Comparison of ENCODE assay signal across 24 cellular contexts in genomic region chr7:5375925-5376324, GRCh38. TPM values are rescaled to one million over a fixed set of nuclear protein-coding genes. Genes with fewer than 3 reads are reported as not detected.
DNase-seq lines count a peak whose midpoint lies in the region; ATAC-seq, FAIRE-seq and TF ChIP-seq lines count a peak whose summit lies in the region.
"Had no signal": no experiment of that assay in that cellular context is flagged by ENCODE, and none has a peak within 500 bp of the region (broad histone marks: within the 10 kb centered on the region; RNA-seq: fewer than 3 reads in every experiment).

No MANE protein-coding gene starts in this region.

- no peak for TF ChIP-seq RAD21 in GM12878 (IDR thresholded peaks at IDR 0.05; ENCODE audit: insufficient read depth, low read depth, low read length)

- H3K36me3 ChIP-seq in GM12878 (ENCODE audit: control insufficient read depth in 2 of 2, insufficient read depth in 2 of 2, low read length in 1 of 2), result peaks cover 0 to 17% of the 10 kb centered on the region in 2 experiments; a peak in 3 of 4 replicates
- H3K36me3 ChIP-seq in sigmoid colon, result peaks cover 18 to 74% (median 58%) of the 10 kb centered on the region in 4 donors
- peaks cover 66% of the 10 kb centered on the region for H3K36me3 ChIP-seq in left ventricle myocardium inferior
- H3K36me3 ChIP-seq in right atrium auricular region, result peaks cover 61% of the 10 kb centered on the region

- peak; percentile 20; the same call in 1 of the 2 replicates for TF ChIP-seq POLR2A in GM12878 (IDR thresholded peaks at IDR 0.05; ENCODE audit: low read depth, low read length)
- TF ChIP-seq POLR2A in sigmoid colon (IDR thresholded peaks at IDR 0.05), result no peak

- H3K4me1 Mint-ChIP-seq in activated CD8-positive, alpha-beta memory T cell treated with anti-CD3 and anti-CD28 coated beads, Interleukin-2, amount 10 ng/mL, durations not matched to agents 7 days and 5 days, result peaks cover 18% of the 10 kb centered on the region
- peaks cover 8% of the 10 kb centered on the region; the same call in 1 of the 2 replicates for H3K4me1 Mint-ChIP-seq in HFFc6 (ENCODE audit: low read depth)
- H3K4me1 Mint-ChIP-seq: nephron had no signal

- in situ Hi-C loops in GM12878 (cut with MboI), result no loop called here

- H3K79me2 ChIP-seq in GM12878 (ENCODE audit: control insufficient read depth, insufficient read depth, low read length), result no peaks in the 10 kb centered on the region

- no peak overlapping the region for H3K4me3 Mint-ChIP-seq in activated CD8-positive, alpha-beta memory T cell treated with anti-CD3 and anti-CD28 coated beads, Interleukin-2, amount 10 ng/mL, durations not matched to agents 7 days and 5 days
- no peak overlapping the region for H3K4me3 Mint-ChIP-seq in HFFc6
- H3K4me3 Mint-ChIP-seq: activated T-cell treated with anti-CD3 and anti-CD28 coated beads, Interleukin-2, amount 50 U/mL, for 4 hours; CD4-positive, CD25-positive, alpha-beta regulatory T cell had no signal

- WGBS in GM12878 (ENCODE audit: insufficient coverage, insufficient replicate concordance, low lambda C conversion rate, missing lambda C conversion rate), result 82% methylated on average over 16 of the region's 20 CpGs
- 71 to 82% methylated on average over 20 of the region's 20 CpGs for WGBS in sigmoid colon, 2 donors

- CTCF ChIA-PET in activated CD8-positive, alpha-beta memory T cell treated with anti-CD3 and anti-CD28 coated beads, Interleukin-2, amount 10 ng/mL, durations not matched to agents 7 days and 5 days (lab: Charles Lee), result interaction anchor here (0.6 to 2.4 kb wide), 6 partner anchors 10 to 168 kb away, joined by 3 to 14 read pairs (median 4); no protein-coding TSS in a partner anchor
- CTCF ChIA-PET in GM12878 (lab: Yijun Ruan, JAX), result interaction anchor here (0.9 kb wide), 1 partner anchor 39 kb away, joined by 3 read pairs; no protein-coding TSS in a partner anchor

- H3K36me3 Mint-ChIP-seq in activated CD8-positive, alpha-beta memory T cell treated with anti-CD3 and anti-CD28 coated beads, Interleukin-2, amount 10 ng/mL, durations not matched to agents 7 days and 5 days, result peaks cover 21% of the 10 kb centered on the region
- peaks cover 10% of the 10 kb centered on the region for H3K36me3 Mint-ChIP-seq in HFFc6 (ENCODE audit: low read depth)

- H3K27me3 ChIP-seq in GM12878 (replicated peaks in 1 of 2; ENCODE audit: control insufficient read depth in 2 of 2, insufficient read depth in 2 of 2, low read length in 1 of 2) (no peaks in the 10 kb centered on the region), sigmoid colon (no peaks in the 10 kb centered on the region), left ventricle myocardium inferior (ENCODE audit: low read depth) (no peaks in the 10 kb centered on the region), right atrium auricular region (no peaks in the 10 kb centered on the region)

- H3K9me3 Mint-ChIP-seq in activated CD8-positive, alpha-beta memory T cell treated with anti-CD3 and anti-CD28 coated beads, Interleukin-2, amount 10 ng/mL, durations not matched to agents 7 days and 5 days (ENCODE audit: low read depth), result no peaks in the 10 kb centered on the region
- H3K9me3 Mint-ChIP-seq in HFFc6, result no peaks in the 10 kb centered on the region
- H3K9me3 Mint-ChIP-seq: activated T-cell treated with anti-CD3 and anti-CD28 coated beads, Interleukin-2, amount 50 U/mL, for 4 hours; nephron had no signal

- RAD21 ChIA-PET in GM12878 (lab: Charles Lee; ENCODE audit: unreplicated experiment), result no interaction called here

- TF ChIP-seq CTCF in HFFc6 (IDR thresholded peaks at IDR 0.05), result no peak
- TF ChIP-seq CTCF in GM12878 (IDR thresholded peaks at IDR 0.05 in 2 of 3, conservative IDR thresholded peaks at IDR 0.05 in 1 of 3; ENCODE audit: control insufficient read depth in 2 of 3, extremely low read depth in 1 of 3, insufficient read depth in 1 of 3, low read depth in 3 of 3, low read length in 3 of 3), result no peak
- no peak for TF ChIP-seq CTCF in sigmoid colon (IDR thresholded peaks at IDR 0.05)
- no peak for TF ChIP-seq CTCF in left ventricle myocardium inferior (IDR thresholded peaks at IDR 0.05; ENCODE audit: borderline replicate concordance)
- no peak for TF ChIP-seq CTCF in right atrium auricular region (IDR thresholded peaks at IDR 0.05)

- no peak overlapping the region for H3K4me2 ChIP-seq in GM12878 (ENCODE audit: control insufficient read depth, insufficient read depth)
- H3K4me2 ChIP-seq: smooth muscle cell had no signal

- TF ChIP-seq EP300 in GM12878 (IDR thresholded peaks at IDR 0.05; ENCODE audit: borderline replicate concordance in 1 of 2, control insufficient read depth in 1 of 2, low read depth in 2 of 2, low read length in 2 of 2) (no peak), sigmoid colon (IDR thresholded peaks at IDR 0.05) (no peak)

- no peaks in the 10 kb centered on the region for H4K20me1 ChIP-seq in GM12878 (ENCODE audit: control insufficient read depth, insufficient read depth)

- no peak for FAIRE-seq in GM12878 (lab: Jason Lieb, UNC)

- SMC1A ChIA-PET in GM12878 (lab: Charles Lee; ENCODE audit: uncharacterized antibody, unreplicated experiment), result no interaction called here

- BruUV-seq in GM12878 (replicated peaks; lab: Mats Ljungman, UMichigan), result no TSS peak

- intact Hi-C loops in GM12878 (cut with micrococcal nuclease; ENCODE audit: unreplicated experiment) (no loop called here), sigmoid colon (cut with DNase I) (no loop called here), left ventricle myocardium inferior (cut with micrococcal nuclease) (no loop called here)

- peak; percentile 76 for ATAC-seq in activated CD8-positive, alpha-beta memory T cell treated with anti-CD3 and anti-CD28 coated beads, Interleukin-2, amount 10 ng/mL, durations not matched to agents 7 days and 5 days
- no peak for ATAC-seq in GM12878
- no peak for ATAC-seq in GM19455 (IDR thresholded peaks at IDR 0.05; ENCODE audit: unreplicated experiment)
- ATAC-seq: activated T-cell treated with anti-CD3 and anti-CD28 coated beads, Interleukin-2, amount 50 U/mL, for 4 hours had no signal

- POLR2A ChIA-PET in GM12878 (lab: Charles Lee), result no interaction called here

- H3K9me3 ChIP-seq in GM12878 (replicated peaks; ENCODE audit: control insufficient read depth, insufficient read depth, low read length) (no peaks in the 10 kb centered on the region), sigmoid colon (no peaks in the 10 kb centered on the region), left ventricle myocardium inferior (replicated peaks) (no peaks in the 10 kb centered on the region), right atrium auricular region (no peaks in the 10 kb centered on the region)

- no peaks in the 10 kb centered on the region for H3K27me3 Mint-ChIP-seq in activated CD8-positive, alpha-beta memory T cell treated with anti-CD3 and anti-CD28 coated beads, Interleukin-2, amount 10 ng/mL, durations not matched to agents 7 days and 5 days
- H3K27me3 Mint-ChIP-seq in HFFc6 (ENCODE audit: insufficient read depth), result no peaks in the 10 kb centered on the region; the same call in 1 of the 2 replicates
- H3K27me3 Mint-ChIP-seq: CD4-positive, CD25-positive, alpha-beta regulatory T cell had no signal

- H3K4me1 ChIP-seq in GM12878 (ENCODE audit: control insufficient read depth, insufficient read depth, low read length) (no peaks in the 10 kb centered on the region), sigmoid colon (peaks cover 0 to 47% (median 40%) of the 10 kb centered on the region in 4 donors), left ventricle myocardium inferior (peaks cover 15% of the 10 kb centered on the region), right atrium auricular region (peaks cover 0 to 15% of the 10 kb centered on the region in 2 donors)

- peak overlapping the region; percentile 80 for H3K27ac Mint-ChIP-seq in activated CD8-positive, alpha-beta memory T cell treated with anti-CD3 and anti-CD28 coated beads, Interleukin-2, amount 10 ng/mL, durations not matched to agents 7 days and 5 days
- peak overlapping the region; percentile 16; the same call in 1 of the 2 replicates for H3K27ac Mint-ChIP-seq in HFFc6
- H3K27ac Mint-ChIP-seq: nephron had no signal

- DNase-seq in activated CD8-positive, alpha-beta memory T cell treated with anti-CD3 and anti-CD28 coated beads, Interleukin-2, amount 10 ng/mL, durations not matched to agents 7 days and 5 days, result peak; percentile 72
- no peak for DNase-seq in activated CD8-positive, alpha-beta memory T cell treated with anti-CD3 and anti-CD28 coated beads for 24 hours
- DNase-seq in HFFc6, result no peak
- no peak for DNase-seq in GM12878 (ENCODE audit: low read depth, low spot score)
- no peak for DNase-seq in sigmoid colon
- DNase-seq in left ventricle myocardium inferior, result no peak
- DNase-seq in right atrium auricular region (ENCODE audit: low spot score), result no peak
- DNase-seq: ACHN; activated CD4-positive, alpha-beta T cell treated with anti-CD3 and anti-CD28 coated beads, Interleukin-2, amount 50 U/mL, for 4 hours; activated T-cell treated with anti-CD3 and anti-CD28 coated beads, Interleukin-2, amount 50 U/mL, for 4 hours; CD4-positive, CD25-positive, alpha-beta regulatory T cell; dermis blood vessel endothelial cell; DMS79; foreskin melanocyte; KG1; mesendoderm; NCI-H1092; NCI-H2107; NCI-H510A treated with DMSO at 0.1 percent for 48 hours; SW 1271 had no signal

- H3K4me3 ChIP-seq in GM12878, result no peak overlapping the region
- no peak overlapping the region for H3K4me3 ChIP-seq in sigmoid colon
- H3K4me3 ChIP-seq in left ventricle myocardium inferior, result no peak overlapping the region
- H3K4me3 ChIP-seq in right atrium auricular region, result no peak overlapping the region
- H3K4me3 ChIP-seq: smooth muscle cell had no signal

- H3K27ac ChIP-seq in GM12878 (ENCODE audit: control insufficient read depth, insufficient read depth) (no peak overlapping the region), sigmoid colon (peak overlapping the region; percentile 8 to 70 (median 42)), left ventricle myocardium inferior (replicated peaks) (no peak overlapping the region), right atrium auricular region (no peak overlapping the region)
- H3K27ac ChIP-seq: epithelial cell of prostate had no signal

- no peak overlapping the region for H3K9ac ChIP-seq in GM12878 (ENCODE audit: control insufficient read depth, insufficient read depth, low read length)

- H2AFZ ChIP-seq in GM12878 (ENCODE audit: control insufficient read depth, low read depth, low read length), result no peak overlapping the region

RNA-seq across cellular contexts. Expression of gene TNRC18, which starts 47.7 kb away (rescaled TPM):
- total RNA-seq in activated CD8-positive, alpha-beta memory T cell treated with anti-CD3 and anti-CD28 coated beads, Interleukin-2, amount 10 ng/mL, durations not matched to agents 7 days and 5 days, result 10 to 100 TPM; 64.0 to 65.7 TPM
- 10 to 100 TPM; 70.6 to 87.1 (median 79.9) TPM for total RNA-seq in HFFc6 (2021; fragmentation: NEBNext Ultra II Directional; extraction: Animal tissue kit (Norgen Biotek cat#: 25700))
- 38.2 and 49.8 TPM in 2 replicates for total RNA-seq in GM12878 (2013; cell fraction: nucleolus; rRNA removed)
- total RNA-seq in GM12878 (2014; rRNA removed) (6.5 and 6.8 TPM in 2 replicates), GM12878 (2014; rRNA removed; fragmentation: Illumina TruSeq; extraction: Trizol) (10.6 and 11.5 TPM in 2 replicates), GM12878 (2021) (31.3 and 31.7 TPM in 2 replicates), sigmoid colon (100 to 1,000 TPM in 1 of 4 donors, 10 to 100 TPM in 3; 32.5 to 187 (median 59.9) TPM), left ventricle myocardium inferior (27.7 TPM), right atrium auricular region (10 to 100 TPM; 32.0 to 53.6 TPM)
- 7.4 TPM for polyA plus RNA-seq in GM12878 (2011; ENCODE audit: low read depth)
- polyA plus RNA-seq in GM12878 (2011; rRNA removed) (3.9 and 4.0 TPM in 2 replicates), GM12878 (2014; fragmentation: Illumina TruSeq; extraction: Trizol) (10.3 and 18.2 TPM in 2 replicates), GM12878 (2014; fragmentation: Nextera tagmentation; extraction: Ambion mirVana) (under 1 TPM; 0.02 to 0.10 TPM), GM12878 (2014; rRNA removed) (13.7 and 17.2 TPM in 2 replicates), GM12878 (2016; fragmentation: Nextera tagmentation; extraction: Ambion mirVana) (1 to 10 TPM; 1.0 to 1.2 TPM), sigmoid colon (10 to 100 TPM; 12.6 to 61.8 (median 19.9) TPM)
- 5.7 and 7.9 TPM in 2 replicates for polyA plus RNA-seq in GM12878 (2011; cell fraction: cytosol; rRNA removed)
- 13.3 and 22.8 TPM in 2 replicates for polyA plus RNA-seq in GM12878 (2011; cell fraction: nucleus; rRNA removed)
- polyA plus RNA-seq in GM12878 (2012), result 13.4 and 15.7 TPM in 2 replicates
- polyA minus RNA-seq in GM12878 (2011; rRNA and poly(A)+ RNA removed), result 10.2 and 17.6 TPM in 2 replicates
- 12.0 and 17.7 TPM in 2 replicates for polyA minus RNA-seq in GM12878 (2011; cell fraction: cytosol; rRNA and poly(A)+ RNA removed)
- polyA minus RNA-seq in GM12878 (2011; cell fraction: nucleus; rRNA and poly(A)+ RNA removed), result 10.3 and 17.7 TPM in 2 replicates

Comparison
In these comparisons a context has a peak if more than half of its experiments do, and no peak if none do; other contexts are left out.
1. H3K27ac ChIP-seq: peak in sigmoid colon (4 of 4); none in GM12878 (single experiment), left ventricle myocardium inferior (single experiment) and right atrium auricular region (0 of 2).